Comparison of ENCODE assay signal across 1 cellular context in the genomic region with DNA sequence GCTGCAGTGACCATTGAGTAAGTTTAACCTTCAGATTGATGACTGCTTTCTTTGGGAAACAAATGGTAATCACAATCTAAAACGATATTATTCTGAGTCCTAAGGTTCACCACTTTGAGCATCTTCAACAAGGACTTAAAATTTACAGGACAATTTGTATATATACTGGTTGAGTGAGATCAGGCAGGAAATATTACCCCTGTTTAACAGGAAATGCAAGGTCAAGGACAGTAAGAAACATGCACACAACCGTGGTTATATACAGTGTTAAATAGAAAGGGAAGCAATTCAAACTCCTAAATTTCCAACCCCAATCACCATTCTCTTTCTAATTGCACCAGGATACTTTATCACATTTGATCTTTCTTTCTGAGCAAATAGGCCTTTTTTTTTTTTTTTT.
A peak's percentile ranks its signal among the peaks of the same experiment; 100 is the strongest.
TF ChIP-seq lines count a peak whose summit lies in the region.

No MANE protein-coding gene starts in this region.

TF ChIP-seq in HepG2, 621 proteins besides CTCF, POLR2A, EP300 and RAD21 (continued from another document):
- TF ChIP-seq, protein P1, sequence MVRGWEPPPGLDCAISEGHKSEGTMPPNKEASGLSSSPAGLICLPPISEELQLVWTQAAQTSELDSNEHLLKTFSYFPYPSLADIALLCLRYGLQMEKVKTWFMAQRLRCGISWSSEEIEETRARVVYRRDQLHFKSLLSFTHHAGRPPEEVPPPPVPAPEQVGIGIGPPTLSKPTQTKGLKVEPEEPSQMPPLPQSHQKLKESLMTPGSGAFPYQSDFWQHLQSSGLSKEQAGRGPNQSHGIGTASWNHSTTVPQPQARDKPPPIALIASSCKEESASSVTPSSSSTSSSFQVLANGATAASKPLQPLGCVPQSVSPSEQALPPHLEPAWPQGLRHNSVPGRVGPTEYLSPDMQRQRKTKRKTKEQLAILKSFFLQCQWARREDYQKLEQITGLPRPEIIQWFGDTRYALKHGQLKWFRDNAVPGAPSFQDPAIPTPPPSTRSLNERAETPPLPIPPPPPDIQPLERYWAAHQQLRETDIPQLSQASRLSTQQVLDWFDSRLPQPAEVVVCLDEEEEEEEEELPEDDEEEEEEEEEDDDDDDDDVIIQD (CRISPR knock-in tag; IDR thresholded peaks at IDR 0.05; ENCODE audit: low read depth) = peak; percentile 60; the same call in 1 of the 2 replicates
- TF ChIP-seq NR2C2 (CRISPR knock-in tag; IDR thresholded peaks at IDR 0.05; ENCODE audit: borderline replicate concordance) (peak; percentile 73), RARA (CRISPR knock-in tag; IDR thresholded peaks at IDR 0.05) (0 out of 2 replicates have a peak, but pooled peaks have one; percentile 39), GABPA (IDR thresholded peaks at IDR 0.05; ENCODE audit: low read depth, low read length) (no peak), GABPA (CRISPR knock-in tag; IDR thresholded peaks at IDR 0.05; ENCODE audit: low read depth) (peak; percentile 73), ZNF101 (CRISPR knock-in tag; IDR thresholded peaks at IDR 0.05; ENCODE audit: borderline replicate concordance, low read depth) (no peak), ZNF652 (CRISPR knock-in tag; IDR thresholded peaks at IDR 0.05; ENCODE audit: borderline replicate concordance, low read depth) (0 out of 2 replicates have a peak, but pooled peaks have one; percentile 15)
